ENCODE assay signal across 17 cellular contexts in genomic region chr3:140113983-140114923, GRCh38.
"Had no signal": no experiment of that assay in that cellular context is flagged by ENCODE, and none has a peak within 500 bp of the region (broad histone marks: within the 10 kb centered on the region; RNA-seq: fewer than 3 reads in every experiment).

No MANE protein-coding gene starts in this region.

- H3K36me3 ChIP-seq: ascending aorta, breast epithelium, lower lobe of right lung, pancreas, tibial artery had no signal

- H3K27me3 Mint-ChIP-seq: activated CD4-positive, alpha-beta memory T cell treated with anti-CD3 and anti-CD28 coated beads, Interleukin-2, amount 10 ng/mL, durations not matched to agents 7 days and 5 days; activated naive CD4-positive, alpha-beta T cell treated with anti-CD3 and anti-CD28 coated beads, Interleukin-2, amount 10 ng/mL, durations not matched to agents 7 days and 5 days; dendritic cell treated with granulocyte-macrophage colony-stimulating factor and Interleukin-4, amounts not matched to agents 40 ng/mL and 50 ng/mL, for 4 days had no signal

- H3K9me3 ChIP-seq: ascending aorta, breast epithelium, lower lobe of right lung, pancreas, tibial artery had no signal

- H3K4me1 ChIP-seq: ascending aorta, breast epithelium, foreskin keratinocyte, lower lobe of right lung, pancreas had no signal

- H3K4me3 Mint-ChIP-seq: activated CD4-positive, alpha-beta memory T cell treated with anti-CD3 and anti-CD28 coated beads, Interleukin-2, amount 10 ng/mL, durations not matched to agents 7 days and 5 days; activated CD4-positive, alpha-beta T cell treated with anti-CD3 and anti-CD28 coated beads for 36 hours; activated naive CD4-positive, alpha-beta T cell treated with anti-CD3 and anti-CD28 coated beads, Interleukin-2, amount 10 ng/mL, durations not matched to agents 7 days and 5 days; activated T-cell treated with anti-CD3 and anti-CD28 coated beads, Interleukin-2, amount 50 U/mL, for 24 hours; dendritic cell treated with granulocyte-macrophage colony-stimulating factor and Interleukin-4, amounts not matched to agents 40 ng/mL and 50 ng/mL, for 4 days; immature natural killer cell; mesothelial cell of epicardium had no signal

- ATAC-seq: activated CD4-positive, alpha-beta T cell treated with anti-CD3 and anti-CD28 coated beads for 36 hours; foreskin keratinocyte; lower lobe of right lung; pancreas had no signal

- DNase-seq: activated CD4-positive, alpha-beta memory T cell treated with anti-CD3 and anti-CD28 coated beads, Interleukin-2, amount 10 ng/mL, durations not matched to agents 7 days and 5 days; activated CD4-positive, alpha-beta T cell treated with anti-CD3 and anti-CD28 coated beads for 36 hours; activated naive CD4-positive, alpha-beta T cell treated with anti-CD3 and anti-CD28 coated beads, Interleukin-2, amount 10 ng/mL, durations not matched to agents 7 days and 5 days; activated T-cell treated with anti-CD3 and anti-CD28 coated beads, Interleukin-2, amount 50 U/mL, for 24 hours; effector memory CD4-positive, alpha-beta T cell; foreskin keratinocyte; head of caudate nucleus; immature natural killer cell; lower lobe of right lung; pancreas; stimulated activated CD4-positive, alpha-beta T cell treated with anti-CD3 and anti-CD28 coated beads, Interleukin-12 subunit alpha, Interleukin-12 subunit beta, amount 100 ng/mL, for 4 hours; stimulated activated CD4-positive, alpha-beta T cell treated with anti-CD3 and anti-CD28 coated beads, Interleukin-2, amount 100 ng/mL, for 24 hours; tibial artery had no signal

- H3K4me1 Mint-ChIP-seq: activated CD4-positive, alpha-beta memory T cell treated with anti-CD3 and anti-CD28 coated beads, Interleukin-2, amount 10 ng/mL, durations not matched to agents 7 days and 5 days; activated CD4-positive, alpha-beta T cell treated with anti-CD3 and anti-CD28 coated beads for 36 hours; activated naive CD4-positive, alpha-beta T cell treated with anti-CD3 and anti-CD28 coated beads, Interleukin-2, amount 10 ng/mL, durations not matched to agents 7 days and 5 days; immature natural killer cell had no signal

- H3K27ac Mint-ChIP-seq: activated CD4-positive, alpha-beta memory T cell treated with anti-CD3 and anti-CD28 coated beads, Interleukin-2, amount 10 ng/mL, durations not matched to agents 7 days and 5 days; activated CD4-positive, alpha-beta T cell treated with anti-CD3 and anti-CD28 coated beads for 36 hours; activated naive CD4-positive, alpha-beta T cell treated with anti-CD3 and anti-CD28 coated beads, Interleukin-2, amount 10 ng/mL, durations not matched to agents 7 days and 5 days; activated T-cell treated with anti-CD3 and anti-CD28 coated beads, Interleukin-2, amount 50 U/mL, for 24 hours; dendritic cell treated with granulocyte-macrophage colony-stimulating factor and Interleukin-4, amounts not matched to agents 40 ng/mL and 50 ng/mL, for 4 days; immature natural killer cell; mesothelial cell of epicardium had no signal

- H3K9me3 Mint-ChIP-seq: activated CD4-positive, alpha-beta memory T cell treated with anti-CD3 and anti-CD28 coated beads, Interleukin-2, amount 10 ng/mL, durations not matched to agents 7 days and 5 days; activated naive CD4-positive, alpha-beta T cell treated with anti-CD3 and anti-CD28 coated beads, Interleukin-2, amount 10 ng/mL, durations not matched to agents 7 days and 5 days; activated T-cell treated with anti-CD3 and anti-CD28 coated beads, Interleukin-2, amount 50 U/mL, for 24 hours; dendritic cell treated with granulocyte-macrophage colony-stimulating factor and Interleukin-4, amounts not matched to agents 40 ng/mL and 50 ng/mL, for 4 days; immature natural killer cell; mesothelial cell of epicardium had no signal

- H3K4me3 ChIP-seq: ascending aorta, breast epithelium, lower lobe of right lung, pancreas, tibial artery had no signal

- H3K36me3 Mint-ChIP-seq: activated naive CD4-positive, alpha-beta T cell treated with anti-CD3 and anti-CD28 coated beads, Interleukin-2, amount 10 ng/mL, durations not matched to agents 7 days and 5 days; immature natural killer cell; mesothelial cell of epicardium had no signal

- H3K27me3 ChIP-seq: ascending aorta, breast epithelium, foreskin keratinocyte, pancreas, tibial artery had no signal
